10 cellular contexts compared by ENCODE assay signal in genomic region chr14:97420211-97420610, GRCh38.
"Had no signal": no experiment of that assay in that cellular context is flagged by ENCODE, and none has a peak within 500 bp of the region (broad histone marks: within the 10 kb centered on the region; RNA-seq: fewer than 3 reads in every experiment).

No MANE protein-coding gene starts in this region.

- H3K9ac ChIP-seq: GM23248 had no signal

- DNase-seq: GM23248, GOT3, H7, H9, HCEC 1CT, HFFc6 had no signal

- H3K9me3 Mint-ChIP-seq: H9 had no signal

- H3K27ac ChIP-seq: GM23248 had no signal

- H3K4me1 ChIP-seq: HAP-1 had no signal

- H3K4me3 Mint-ChIP-seq: H9, HFFc6 had no signal

- ATAC-seq: HCT116 had no signal

- H2AFZ ChIP-seq: GM23248 had no signal

- H3K9me3 ChIP-seq: HAP-1 had no signal

- FAIRE-seq: H1, H54 had no signal

- H3K36me3 ChIP-seq: HAP-1 had no signal

- H3K4me3 ChIP-seq: GM23248, HAP-1 had no signal

- H3K27ac Mint-ChIP-seq: HFFc6 had no signal
